ENCODE assay signal across 1 cellular context in the genomic region with DNA sequence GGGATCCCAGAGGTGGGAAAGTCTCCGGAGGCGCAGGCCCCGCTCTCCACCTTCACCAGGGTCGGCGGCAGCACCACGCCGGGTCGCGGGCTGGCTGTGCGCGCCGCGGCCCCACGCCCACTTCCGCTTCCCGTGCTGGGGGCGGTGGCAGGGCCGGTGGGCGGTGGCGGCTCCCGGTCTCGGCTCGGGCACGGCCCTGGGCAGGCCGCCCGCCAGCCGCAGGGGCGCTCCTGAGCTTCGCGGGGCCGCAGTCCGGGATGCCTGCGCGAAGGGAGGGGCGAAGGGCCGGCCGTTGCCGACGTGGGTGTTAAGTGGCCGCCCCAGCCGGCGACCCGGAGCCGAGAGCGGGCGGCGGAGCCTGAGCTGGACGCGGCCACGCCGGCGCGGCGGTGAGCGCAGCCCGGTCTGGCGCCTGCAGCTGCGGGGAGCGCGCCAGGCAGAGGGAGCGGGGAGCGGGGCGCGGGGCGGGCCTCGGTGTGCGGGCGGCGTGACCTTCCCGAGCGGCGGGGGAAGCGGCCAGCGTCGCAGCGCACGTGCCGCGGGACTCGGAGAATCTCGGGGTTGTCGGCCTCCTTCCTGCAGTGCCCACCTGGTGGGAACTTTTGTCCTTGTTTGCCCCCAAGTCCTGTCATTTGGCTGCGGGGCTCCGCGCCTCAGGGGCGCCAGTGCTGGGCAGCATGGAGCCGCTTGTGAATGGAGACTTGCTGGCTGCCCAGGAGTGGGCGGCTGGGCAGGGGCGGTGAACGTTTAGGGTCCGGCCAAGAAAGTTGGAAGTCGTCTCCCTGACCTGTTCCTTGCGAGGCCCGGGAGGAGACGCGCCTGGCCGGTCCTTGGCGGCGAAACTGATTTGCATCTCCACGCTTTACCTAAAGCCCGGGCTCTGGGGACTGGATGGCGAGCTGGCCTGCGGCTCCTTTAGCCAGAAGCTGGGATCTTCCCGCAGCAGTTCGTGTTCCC.
TF ChIP-seq lines count a peak whose summit lies in the region.

Gene SLC25A15, plus strand, starts transcription at position 337 of the 957 bp plus-strand sequence. CDS start 3,616 bp downstream, outside the sequence.

TF ChIP-seq in SK-N-SH, 30 proteins besides CTCF, POLR2A, EP300 and RAD21 (continued from another document):
- TF ChIP-seq YY1 (IDR thresholded peaks at IDR 0.05; ENCODE audit: low read depth), result no peak
- TF ChIP-seq PBX3 (IDR thresholded peaks at IDR 0.05), result no peak
- peak; percentile 35; the same call in 1 of the 2 replicates for TF ChIP-seq SMC3 (IDR thresholded peaks at IDR 0.05; ENCODE audit: low read depth, low read length)
- peak; percentile 73 for TF ChIP-seq GABPA (IDR thresholded peaks at IDR 0.05; ENCODE audit: low read depth)
- TF ChIP-seq CHD2 (IDR thresholded peaks at IDR 0.05; ENCODE audit: low read length, partially characterized antibody), result peak; percentile 36
- no peak for TF ChIP-seq FOXM1 (IDR thresholded peaks at IDR 0.05; ENCODE audit: low read depth)
- no peak for TF ChIP-seq JUND (IDR thresholded peaks at IDR 0.05)
- no peak for TF ChIP-seq EZH2phosphoT487 (IDR thresholded peaks at IDR 0.05; ENCODE audit: borderline replicate concordance, low read depth)
- TF ChIP-seq MXI1 (IDR thresholded peaks at IDR 0.05; ENCODE audit: low read depth, low read length), result peak; percentile 14; the same call in 1 of the 2 replicates
- TF ChIP-seq SIN3A (IDR thresholded peaks at IDR 0.05; ENCODE audit: borderline replicate concordance, low read depth, low read length), result no peak
- no peak for TF ChIP-seq GATA2 (CRISPR knock-in tag; IDR thresholded peaks at IDR 0.05)
- TF ChIP-seq, protein P1, sequence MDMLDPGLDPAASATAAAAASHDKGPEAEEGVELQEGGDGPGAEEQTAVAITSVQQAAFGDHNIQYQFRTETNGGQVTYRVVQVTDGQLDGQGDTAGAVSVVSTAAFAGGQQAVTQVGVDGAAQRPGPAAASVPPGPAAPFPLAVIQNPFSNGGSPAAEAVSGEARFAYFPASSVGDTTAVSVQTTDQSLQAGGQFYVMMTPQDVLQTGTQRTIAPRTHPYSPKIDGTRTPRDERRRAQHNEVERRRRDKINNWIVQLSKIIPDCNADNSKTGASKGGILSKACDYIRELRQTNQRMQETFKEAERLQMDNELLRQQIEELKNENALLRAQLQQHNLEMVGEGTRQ (IDR thresholded peaks at IDR 0.05; ENCODE audit: borderline replicate concordance, low read depth, low read length), result no peak
- no peak for TF ChIP-seq FOXJ3 (CRISPR knock-in tag; IDR thresholded peaks at IDR 0.05)
- TF ChIP-seq RCOR1 (IDR thresholded peaks at IDR 0.05; ENCODE audit: low read length), result peak; percentile 35; the same call in 1 of the 2 replicates
- peak; percentile 47; the same call in 1 of the 2 replicates for TF ChIP-seq ELF1 (IDR thresholded peaks at IDR 0.05)
- TF ChIP-seq TEAD4 (IDR thresholded peaks at IDR 0.05; ENCODE audit: borderline replicate concordance, insufficient read depth), result no peak
- peak; percentile 60 for TF ChIP-seq TAF1 (IDR thresholded peaks at IDR 0.05; ENCODE audit: borderline replicate concordance, low read depth, low read length)
- no peak for TF ChIP-seq NFIC (IDR thresholded peaks at IDR 0.05; ENCODE audit: borderline replicate concordance)
- TF ChIP-seq RFX5 (IDR thresholded peaks at IDR 0.05; ENCODE audit: low read length), result no peak
- TF ChIP-seq NRF1 (IDR thresholded peaks at IDR 0.05; ENCODE audit: low read depth, low read length), result peak; percentile 52
- TF ChIP-seq MAX (IDR thresholded peaks at IDR 0.05; ENCODE audit: low read depth), result peak; percentile 85
- no peak for TF ChIP-seq RXRA (IDR thresholded peaks at IDR 0.05; ENCODE audit: borderline replicate concordance, low read depth)
- no peak for TF ChIP-seq FOSL2 (IDR thresholded peaks at IDR 0.05; ENCODE audit: borderline replicate concordance, low read depth)
- TF ChIP-seq, protein P2, sequence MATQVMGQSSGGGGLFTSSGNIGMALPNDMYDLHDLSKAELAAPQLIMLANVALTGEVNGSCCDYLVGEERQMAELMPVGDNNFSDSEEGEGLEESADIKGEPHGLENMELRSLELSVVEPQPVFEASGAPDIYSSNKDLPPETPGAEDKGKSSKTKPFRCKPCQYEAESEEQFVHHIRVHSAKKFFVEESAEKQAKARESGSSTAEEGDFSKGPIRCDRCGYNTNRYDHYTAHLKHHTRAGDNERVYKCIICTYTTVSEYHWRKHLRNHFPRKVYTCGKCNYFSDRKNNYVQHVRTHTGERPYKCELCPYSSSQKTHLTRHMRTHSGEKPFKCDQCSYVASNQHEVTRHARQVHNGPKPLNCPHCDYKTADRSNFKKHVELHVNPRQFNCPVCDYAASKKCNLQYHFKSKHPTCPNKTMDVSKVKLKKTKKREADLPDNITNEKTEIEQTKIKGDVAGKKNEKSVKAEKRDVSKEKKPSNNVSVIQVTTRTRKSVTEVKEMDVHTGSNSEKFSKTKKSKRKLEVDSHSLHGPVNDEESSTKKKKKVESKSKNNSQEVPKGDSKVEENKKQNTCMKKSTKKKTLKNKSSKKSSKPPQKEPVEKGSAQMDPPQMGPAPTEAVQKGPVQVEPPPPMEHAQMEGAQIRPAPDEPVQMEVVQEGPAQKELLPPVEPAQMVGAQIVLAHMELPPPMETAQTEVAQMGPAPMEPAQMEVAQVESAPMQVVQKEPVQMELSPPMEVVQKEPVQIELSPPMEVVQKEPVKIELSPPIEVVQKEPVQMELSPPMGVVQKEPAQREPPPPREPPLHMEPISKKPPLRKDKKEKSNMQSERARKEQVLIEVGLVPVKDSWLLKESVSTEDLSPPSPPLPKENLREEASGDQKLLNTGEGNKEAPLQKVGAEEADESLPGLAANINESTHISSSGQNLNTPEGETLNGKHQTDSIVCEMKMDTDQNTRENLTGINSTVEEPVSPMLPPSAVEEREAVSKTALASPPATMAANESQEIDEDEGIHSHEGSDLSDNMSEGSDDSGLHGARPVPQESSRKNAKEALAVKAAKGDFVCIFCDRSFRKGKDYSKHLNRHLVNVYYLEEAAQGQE (IDR thresholded peaks at IDR 0.05; ENCODE audit: low read depth, low read length), result no peak
- peak; percentile 78 for TF ChIP-seq POLR2AphosphoS5 (IDR thresholded peaks at IDR 0.05; ENCODE audit: low read depth, low read length)
- TF ChIP-seq MEF2A (IDR thresholded peaks at IDR 0.05; ENCODE audit: borderline replicate concordance, low read depth), result no peak
